Comparison of ENCODE assay signal across 1 cellular context in genomic region chr9:34701769-34702736, GRCh38.
TF ChIP-seq lines count a peak whose summit lies in the region.

No MANE protein-coding gene starts in this region.

TF ChIP-seq in GM12878, 131 proteins besides CTCF, POLR2A, EP300 and RAD21 (continued from another document):
- TF ChIP-seq MLLT1 (IDR thresholded peaks at IDR 0.05): no peak
- TF ChIP-seq RB1 (IDR thresholded peaks at IDR 0.05; ENCODE audit: borderline replicate concordance): no peak
TF ChIP-seq in GM12878: peak in this region for 8.
